In genomic region chr1:57550092-57550491, GRCh38 we compare ENCODE assay signal across 18 cellular contexts.
DNase-seq lines count a peak whose midpoint lies in the region; ATAC-seq and TF ChIP-seq lines count a peak whose summit lies in the region.
"Had no signal": no experiment of that assay in that cellular context is flagged by ENCODE, and none has a peak within 500 bp of the region (broad histone marks: within the 10 kb centered on the region; RNA-seq: fewer than 3 reads in every experiment).

No MANE protein-coding gene starts in this region.

- H3K4me1 ChIP-seq in RWPE2 (ENCODE audit: insufficient read depth, poor library complexity, severe bottlenecking) (no peaks in the 10 kb centered on the region), colonic mucosa (no peaks in the 10 kb centered on the region)
- H3K4me1 ChIP-seq: left lung had no signal

- intact Hi-C loops in colonic mucosa (cut with DNase I) = no loop called here

- ATAC-seq in GM19467 (IDR thresholded peaks at IDR 0.05; ENCODE audit: unreplicated experiment) (peak; percentile 74), HG03159 (IDR thresholded peaks at IDR 0.05; ENCODE audit: unreplicated experiment) (peak; percentile 56), RWPE2 (ENCODE audit: low read depth) (0 out of 3 replicates have a peak, but pooled peaks have one; percentile 33)
- ATAC-seq: K562; left lung; naive thymus-derived CD8-positive, alpha-beta T cell; stimulated activated memory B cell treated with anti-CD40 and anti-IgM and Interleukin-4, amounts not matched to agents 10 μg/mL and 1 μg/mL and 100 μg/mL, for 72 hours had no signal

- peak; percentile 30 for DNase-seq in DMS53 treated with DMSO at 0.1 percent for 48 hours (lab: John Stamatoyannopoulos, UW; ENCODE audit: unreplicated experiment)
- DNase-seq in RWPE2 (ENCODE audit: low spot score) = no peak
- DNase-seq in GM19238 (ENCODE audit: insufficient read length, low spot score) = no peak
- DNase-seq in colonic mucosa = no peak
- no peak for DNase-seq in globus pallidus (ENCODE audit: low spot score)
- DNase-seq in NCI-H1930 (lab: John Stamatoyannopoulos, UW) = no peak
- DNase-seq: activated B cell treated with CpG ODN at 0.5 μM for 24 hours; activated CD8-positive, alpha-beta memory T cell treated with anti-CD3 and anti-CD28 coated beads, Interleukin-2, amount 50 U/mL, for 4 hours; left lung; naive thymus-derived CD8-positive, alpha-beta T cell; NCI-H187; stimulated activated CD4-positive, alpha-beta T cell treated with anti-CD3 and anti-CD28 coated beads, Interleukin-2, amount 100 ng/mL, for 48 hours had no signal

- no peaks in the 10 kb centered on the region for H3K9me3 ChIP-seq in RWPE2 (ENCODE audit: severe bottlenecking)
- H3K9me3 ChIP-seq in colonic mucosa = no peaks in the 10 kb centered on the region

- H3K4me3 ChIP-seq in RWPE2 (ENCODE audit: severe bottlenecking) = no peak overlapping the region
- no peak overlapping the region for H3K4me3 ChIP-seq in colonic mucosa
- H3K4me3 ChIP-seq: hepatocyte, K562, left lung had no signal

- TF ChIP-seq CTCF in RWPE2 (IDR thresholded peaks at IDR 0.05; ENCODE audit: poor library complexity, severe bottlenecking) (no peak), colonic mucosa (IDR thresholded peaks at IDR 0.05) (no peak)

- no peak overlapping the region for H3K9ac ChIP-seq in colonic mucosa (ENCODE audit: low read depth in 2 of 2, low read length in 2 of 2)

- no peaks in the 10 kb centered on the region for H3K27me3 ChIP-seq in RWPE2 (ENCODE audit: insufficient read depth, poor library complexity, severe bottlenecking)
- H3K27me3 ChIP-seq in colonic mucosa = no peaks in the 10 kb centered on the region
- H3K27me3 ChIP-seq: left lung had no signal

- H3K27ac ChIP-seq in RWPE2 (ENCODE audit: poor library complexity, severe bottlenecking) = no peak overlapping the region
- H3K27ac ChIP-seq in colonic mucosa = no peak overlapping the region
- H3K27ac ChIP-seq: epithelial cell of prostate, hepatocyte, left lung had no signal

- H3K36me3 ChIP-seq in RWPE2 (ENCODE audit: low read depth) (no peaks in the 10 kb centered on the region), colonic mucosa (no peaks in the 10 kb centered on the region)
- H3K36me3 ChIP-seq: left lung had no signal
